In the genomic region with DNA sequence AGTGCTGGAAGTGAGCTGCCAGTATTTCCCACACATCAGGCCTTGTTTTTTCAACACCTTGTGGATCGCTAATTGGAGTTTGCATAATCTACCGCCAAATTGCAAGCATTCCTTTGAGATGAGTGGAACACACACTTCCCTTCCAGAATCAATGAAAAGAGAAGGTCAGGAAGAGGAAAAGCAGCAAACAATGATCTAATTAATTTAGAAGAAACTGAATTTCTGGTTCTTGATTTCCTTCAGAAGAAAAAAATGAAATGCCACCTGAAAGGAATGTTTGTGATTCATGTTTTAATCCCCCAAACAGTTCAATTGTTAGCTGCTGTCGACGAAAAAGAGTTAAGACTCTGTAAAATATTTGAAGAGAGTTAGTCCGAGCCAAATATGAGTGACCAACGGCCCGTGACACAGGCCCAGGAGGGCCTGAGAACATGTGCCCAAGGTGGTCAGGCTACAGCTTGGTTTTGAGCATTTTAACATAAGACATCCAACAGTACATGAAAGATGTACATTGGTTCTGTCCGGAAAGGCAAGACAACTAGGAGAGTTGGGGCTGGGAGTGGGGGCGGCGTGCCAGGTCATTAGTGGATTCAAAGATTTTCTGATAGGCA, we compare ENCODE assay signal across 12 cellular contexts.
DNase-seq lines count a peak whose midpoint lies in the region; ATAC-seq and TF ChIP-seq lines count a peak whose summit lies in the region.
"Had no signal": no experiment of that assay in that cellular context is flagged by ENCODE, and none has a peak within 500 bp of the region (broad histone marks: within the 10 kb centered on the region; RNA-seq: fewer than 3 reads in every experiment).

No MANE protein-coding gene starts in this region.

- CTCF ChIA-PET in RWPE1 (lab: Yijun Ruan, JAX) = no interaction called here
- CTCF ChIA-PET in activated CD8-positive, alpha-beta T cell treated with anti-CD3 and anti-CD28 coated beads, Interleukin-2, amount 10 ng/mL, durations not matched to agents 7 days and 5 days (lab: Charles Lee) = no interaction called here

- no peaks in the 10 kb centered on the region for H3K27me3 Mint-ChIP-seq in neural crest cell (ENCODE audit: low read depth)
- H3K27me3 Mint-ChIP-seq in activated CD8-positive, alpha-beta T cell treated with anti-CD3 and anti-CD28 coated beads, Interleukin-2, amount 10 ng/mL, durations not matched to agents 7 days and 5 days (ENCODE audit: low read depth) = peaks cover 3% of the 10 kb centered on the region

- peak overlapping the region; percentile 49; the same call in 1 of the 2 replicates for H3K27ac ChIP-seq in RWPE1
- H3K27ac ChIP-seq: C4-2B had no signal

- H3K4me1 Mint-ChIP-seq in neural crest cell = no peaks in the 10 kb centered on the region
- no peaks in the 10 kb centered on the region for H3K4me1 Mint-ChIP-seq in activated CD8-positive, alpha-beta T cell treated with anti-CD3 and anti-CD28 coated beads, Interleukin-2, amount 10 ng/mL, durations not matched to agents 7 days and 5 days (ENCODE audit: low read depth)
- H3K4me1 Mint-ChIP-seq: T-cell had no signal

- POLR2A ChIA-PET in RWPE1 (lab: Yijun Ruan, JAX; ENCODE audit: low non-redundant PET) = no interaction called here
- POLR2A ChIA-PET in activated CD8-positive, alpha-beta T cell treated with anti-CD3 and anti-CD28 coated beads, Interleukin-2, amount 10 ng/mL, durations not matched to agents 7 days and 5 days (lab: Charles Lee) = no interaction called here

- ATAC-seq in activated CD8-positive, alpha-beta T cell treated with anti-CD3 and anti-CD28 coated beads, Interleukin-2, amount 10 ng/mL, durations not matched to agents 7 days and 5 days = no peak
- ATAC-seq: activated T-cell treated with anti-CD3 and anti-CD28 coated beads, Interleukin-2, amount 50 U/mL, for 4 hours; T-cell had no signal

- no peaks in the 10 kb centered on the region for H3K36me3 Mint-ChIP-seq in neural crest cell (ENCODE audit: low read depth)
- no peaks in the 10 kb centered on the region for H3K36me3 Mint-ChIP-seq in activated CD8-positive, alpha-beta T cell treated with anti-CD3 and anti-CD28 coated beads, Interleukin-2, amount 10 ng/mL, durations not matched to agents 7 days and 5 days (ENCODE audit: low read depth)

- DNase-seq in EH (ENCODE audit: low read depth) (peak; percentile 80), RWPE1 (ENCODE audit: low spot score) (peak; percentile 72), fibroblast of pulmonary artery (ENCODE audit: low read depth) (peak; percentile 64), neural crest cell (ENCODE audit: low read depth, low spot score) (no peak), GM19240 (ENCODE audit: insufficient read length, low spot score) (no peak), mesenteric fat pad (ENCODE audit: low spot score) (no peak)
- DNase-seq in activated CD8-positive, alpha-beta T cell treated with anti-CD3 and anti-CD28 coated beads, Interleukin-2, amount 10 ng/mL, durations not matched to agents 7 days and 5 days = no peak
- DNase-seq in activated CD4-positive, alpha-beta T cell treated with anti-CD3 and anti-CD28 coated beads, Interleukin-2, amount 50 U/mL, for 1 hour = no peak
- DNase-seq: activated T-cell treated with anti-CD3 and anti-CD28 coated beads, Interleukin-2, amount 50 U/mL, for 4 hours; NCI-H2081; T-cell had no signal

- peak overlapping the region; percentile 48 for H3K27ac Mint-ChIP-seq in neural crest cell (ENCODE audit: unreplicated experiment)
- H3K27ac Mint-ChIP-seq in activated CD8-positive, alpha-beta T cell treated with anti-CD3 and anti-CD28 coated beads, Interleukin-2, amount 10 ng/mL, durations not matched to agents 7 days and 5 days = no peak overlapping the region
- H3K27ac Mint-ChIP-seq: T-cell had no signal

- H3K9me3 Mint-ChIP-seq in neural crest cell = no peaks in the 10 kb centered on the region
- no peaks in the 10 kb centered on the region for H3K9me3 Mint-ChIP-seq in activated CD8-positive, alpha-beta T cell treated with anti-CD3 and anti-CD28 coated beads, Interleukin-2, amount 10 ng/mL, durations not matched to agents 7 days and 5 days (ENCODE audit: insufficient read depth)
- H3K9me3 Mint-ChIP-seq: activated T-cell treated with anti-CD3 and anti-CD28 coated beads, Interleukin-2, amount 50 U/mL, for 4 hours; T-cell had no signal

- no peak overlapping the region for H3K4me3 ChIP-seq in fibroblast of pulmonary artery (replicated peaks; ENCODE audit: low read depth, low read length)

- H3K4me3 Mint-ChIP-seq in neural crest cell = no peak overlapping the region
- no peak overlapping the region for H3K4me3 Mint-ChIP-seq in activated CD8-positive, alpha-beta T cell treated with anti-CD3 and anti-CD28 coated beads, Interleukin-2, amount 10 ng/mL, durations not matched to agents 7 days and 5 days
- H3K4me3 Mint-ChIP-seq: activated T-cell treated with anti-CD3 and anti-CD28 coated beads, Interleukin-2, amount 50 U/mL, for 4 hours; T-cell had no signal

- TF ChIP-seq CTCF in RWPE1 (conservative IDR thresholded peaks at IDR 0.05; ENCODE audit: low read depth) (no peak), fibroblast of pulmonary artery (IDR thresholded peaks at IDR 0.05; ENCODE audit: low read length, missing control alignments) (no peak), neural crest cell (conservative IDR thresholded peaks at IDR 0.05) (no peak)

Comparison
In these comparisons a context has a peak if more than half of its experiments do, and no peak if none do; other contexts are left out.
1. DNase-seq: peak in EH (single experiment), RWPE1 (single experiment) and fibroblast of pulmonary artery (single experiment); none in neural crest cell (single experiment), GM19240 (single experiment), mesenteric fat pad (single experiment), activated CD8-positive, alpha-beta T cell treated with anti-CD3 and anti-CD28 coated beads, Interleukin-2, amount 10 ng/mL, durations not matched to agents 7 days and 5 days (single experiment) and activated CD4-positive, alpha-beta T cell treated with anti-CD3 and anti-CD28 coated beads, Interleukin-2, amount 50 U/mL, for 1 hour (single experiment).